8 cellular contexts compared by ENCODE assay signal in genomic region chr1:48916121-48917069, GRCh38.
DNase-seq lines count a peak whose midpoint lies in the region; ATAC-seq lines count a peak whose summit lies in the region.

No MANE protein-coding gene starts in this region.

- peak; percentile 81 for DNase-seq in DMS 273 (lab: John Stamatoyannopoulos, UW; ENCODE audit: unreplicated experiment)
- DNase-seq in HuH-7 (ENCODE audit: low spot score) = peak; percentile 20
- peak; percentile 44 for DNase-seq in OCI-M1 (lab: John Stamatoyannopoulos, UW)
- DNase-seq in fibroblast of gingiva (ENCODE audit: low read depth) = peak; percentile 64
- DNase-seq in retina = peak; percentile 54
- no peak for DNase-seq in NCI-H187 (lab: John Stamatoyannopoulos, UW)

- no peak for ATAC-seq in HG02759 (IDR thresholded peaks at IDR 0.05; ENCODE audit: unreplicated experiment)
- ATAC-seq in GM19395 (IDR thresholded peaks at IDR 0.05; ENCODE audit: unreplicated experiment) = no peak

Comparison
In these comparisons a context has a peak if more than half of its experiments do, and no peak if none do; other contexts are left out.
1. DNase-seq: peak in DMS 273 (single experiment), HuH-7 (single experiment), OCI-M1 (single experiment), fibroblast of gingiva (single experiment) and retina (single experiment); none in NCI-H187 (0 of 2).